ENCODE assay signal across 12 cellular contexts in genomic region chr4:165177725-165178666, GRCh38. TPM values are rescaled to one million over a fixed set of nuclear protein-coding genes. Genes with fewer than 3 reads are reported as not detected.
A peak's percentile ranks its signal among the peaks of the same experiment; 100 is the strongest.
DNase-seq lines count a peak whose midpoint lies in the region; ATAC-seq lines count a peak whose summit lies in the region.
"Had no signal": no experiment of that assay in that cellular context is flagged by ENCODE, and none has a peak within 500 bp of the region (broad histone marks: within the 10 kb centered on the region; RNA-seq: fewer than 3 reads in every experiment).

No MANE protein-coding gene starts in this region.

- ATAC-seq in GM18508 (IDR thresholded peaks at IDR 0.05; ENCODE audit: insufficient read depth, unreplicated experiment) (peak; percentile 41), GM21390 (IDR thresholded peaks at IDR 0.05; ENCODE audit: unreplicated experiment) (peak; percentile 66), HG03103 (IDR thresholded peaks at IDR 0.05; ENCODE audit: low read depth, unreplicated experiment) (peak; percentile 67)
- ATAC-seq in natural killer cell treated with Interleukin-12 subunit alpha and Interleukin-12 subunit beta and Interleukin-15 and Interleukin-18, amount 100 ng/mL, for 72 hours: no peak

- no peak overlapping the region for H3K4me3 Mint-ChIP-seq in natural killer cell treated with Interleukin-12 subunit alpha and Interleukin-12 subunit beta and Interleukin-15 and Interleukin-18, amount 100 ng/mL, for 72 hours

- peaks cover 3% of the 10 kb centered on the region for H3K9me3 Mint-ChIP-seq in natural killer cell treated with Interleukin-12 subunit alpha and Interleukin-12 subunit beta and Interleukin-15 and Interleukin-18, amount 100 ng/mL, for 72 hours

- H3K36me3 Mint-ChIP-seq in natural killer cell treated with Interleukin-12 subunit alpha and Interleukin-12 subunit beta and Interleukin-15 and Interleukin-18, amount 100 ng/mL, for 72 hours: peaks cover 7% of the 10 kb centered on the region
- H3K36me3 Mint-ChIP-seq: CD14-positive monocyte had no signal

- DNase-seq in germinal center (ENCODE audit: low spot score) (peak; percentile 4), NCI-H1417 treated with DMSO at 0.1 percent for 48 hours (lab: John Stamatoyannopoulos, UW) (no peak), pons (ENCODE audit: low spot score) (no peak), GDM1 (lab: John Stamatoyannopoulos, UW) (no peak)
- DNase-seq in natural killer cell treated with Interleukin-12 subunit alpha and Interleukin-12 subunit beta and Interleukin-15 and Interleukin-18, amount 100 ng/mL, for 72 hours (ENCODE audit: low spot score): no peak
- DNase-seq: activated CD4-positive, alpha-beta T cell treated with anti-CD3 and anti-CD28 coated beads for 48 hours; activated naive CD4-positive, alpha-beta T cell; stimulated activated CD4-positive, alpha-beta T cell treated with anti-CD3 and anti-CD28 coated beads, Interleukin-4, amount 100 ng/mL, for 24 hours had no signal

- peaks cover 16 to 23% of the 10 kb centered on the region in 2 donors for H3K27me3 Mint-ChIP-seq in natural killer cell treated with Interleukin-12 subunit alpha and Interleukin-12 subunit beta and Interleukin-15 and Interleukin-18, amount 100 ng/mL, for 72 hours

- no peaks in the 10 kb centered on the region for H3K4me1 Mint-ChIP-seq in natural killer cell treated with Interleukin-12 subunit alpha and Interleukin-12 subunit beta and Interleukin-15 and Interleukin-18, amount 100 ng/mL, for 72 hours (ENCODE audit: low read depth in 2 of 2)

- peak overlapping the region in 1 of 2 donors; percentile 49 for H3K27ac Mint-ChIP-seq in natural killer cell treated with Interleukin-12 subunit alpha and Interleukin-12 subunit beta and Interleukin-15 and Interleukin-18, amount 100 ng/mL, for 72 hours

RNA-seq across cellular contexts. Expression of gene KLHL2, which starts 29.4 kb away (rescaled TPM):
- total RNA-seq in natural killer cell treated with Interleukin-12 subunit alpha and Interleukin-12 subunit beta and Interleukin-15 and Interleukin-18, amount 100 ng/mL, for 72 hours: 10 to 100 TPM; 53.7 to 80.1 TPM

Comparison
In these comparisons a context has a peak if more than half of its experiments do, and no peak if none do; other contexts are left out.
1. ATAC-seq: peak in GM18508 (single experiment), GM21390 (single experiment) and HG03103 (single experiment); none in natural killer cell treated with Interleukin-12 subunit alpha and Interleukin-12 subunit beta and Interleukin-15 and Interleukin-18, amount 100 ng/mL, for 72 hours (0 of 2).